In genomic region chr15:45027220-45027619, GRCh38 we compare ENCODE assay signal across 29 cellular contexts. TPM values are rescaled to one million over a fixed set of nuclear protein-coding genes. Genes with fewer than 3 reads are reported as not detected.
DNase-seq lines count a peak whose midpoint lies in the region; ATAC-seq and TF ChIP-seq lines count a peak whose summit lies in the region.
"Had no signal": no experiment of that assay in that cellular context is flagged by ENCODE, and none has a peak within 500 bp of the region (broad histone marks: within the 10 kb centered on the region; RNA-seq: fewer than 3 reads in every experiment).

No MANE protein-coding gene starts in this region.

- TF ChIP-seq RAD21 in SK-N-SH (IDR thresholded peaks at IDR 0.05; ENCODE audit: low read length), result no peak

- no peak overlapping the region for H3K4me2 ChIP-seq in SK-N-SH
- H3K4me2 ChIP-seq: PC-9 had no signal

- intact Hi-C loops in right lobe of liver (cut with DNase I), result loop anchor here in 1 of 2 donors (10.0 kb wide), 1 partner anchor 172 kb away; no protein-coding TSS in a partner anchor
- intact Hi-C loops in lower leg skin (cut with DNase I; ENCODE audit: low total_unique reads), result no loop called here

- no peak overlapping the region for H2AFZ ChIP-seq in SK-N-SH (ENCODE audit: low read depth)
- H2AFZ ChIP-seq: PC-9 had no signal

- no peak for TF ChIP-seq POLR2A in right lobe of liver (IDR thresholded peaks at IDR 0.05)
- no peak for TF ChIP-seq POLR2A in lower leg skin (IDR thresholded peaks at IDR 0.05)

- H4K20me1 ChIP-seq in SK-N-SH (ENCODE audit: insufficient read depth), result no peaks in the 10 kb centered on the region

- no peaks in the 10 kb centered on the region for H3K27me3 Mint-ChIP-seq in brain
- H3K27me3 Mint-ChIP-seq: naive B cell, type B pancreatic cell had no signal

- no peaks in the 10 kb centered on the region for H3K79me2 ChIP-seq in SK-N-SH (ENCODE audit: insufficient read depth)

- H3K4me3 ChIP-seq in SK-N-SH (ENCODE audit: low read depth in 2 of 2, low read length in 1 of 2), result no peak overlapping the region
- H3K4me3 ChIP-seq in right lobe of liver, result peak overlapping the region in 1 of 3 donors; percentile 36
- H3K4me3 ChIP-seq in lower leg skin (ENCODE audit: low read depth, poor library complexity, severe bottlenecking), result no peak overlapping the region
- H3K4me3 ChIP-seq: left ventricle myocardium inferior, PC-9 had no signal

- POLR2A ChIA-PET in SK-N-SH (lab: Yijun Ruan, JAX), result no interaction called here

- H3K4me1 Mint-ChIP-seq in brain, result peaks cover 48% of the 10 kb centered on the region

- no peak for ATAC-seq in SK-N-SH treated with all-trans-retinoic acid at 6 μM for 48 hours
- no peak for ATAC-seq in right lobe of liver
- no peak for ATAC-seq in GM19395 (IDR thresholded peaks at IDR 0.05; ENCODE audit: unreplicated experiment)
- ATAC-seq: activated naive CD4-positive, alpha-beta T cell treated with anti-CD3 and anti-CD28 coated beads, Interleukin-2, amount 50 U/mL, for 72 hours had no signal

- H3K9me3 ChIP-seq in SK-N-SH (no peaks in the 10 kb centered on the region), right lobe of liver (no peaks in the 10 kb centered on the region)
- H3K9me3 ChIP-seq: left ventricle myocardium inferior had no signal

- DNase-seq in SK-N-SH (peak; percentile 41), right lobe of liver (no peak), lower leg skin (ENCODE audit: low spot score in 2 of 2) (no peak), T1000 (lab: John Stamatoyannopoulos, UW) (no peak)
- no peak for DNase-seq in activated T-cell treated with anti-CD3 and anti-CD28 coated beads, Interleukin-2, amount 50 U/mL, for 48 hours
- DNase-seq: 8988T; activated CD4-positive, alpha-beta T cell treated with anti-CD3 and anti-CD28 coated beads for 4 hours; activated CD8-positive, alpha-beta memory T cell treated with anti-CD3 and anti-CD28 coated beads for 24 hours; activated effector memory CD4-positive, alpha-beta T cell treated with Interleukin-2 at 50 U/mL for 16 hours; activated T-cell treated with anti-CD3 and anti-CD28 coated beads for 4 hours; amygdala; H9; KG1; left ventricle myocardium inferior; midbrain; MM.1S; naive B cell; NCI-H226; NCI-H526 treated with DMSO at 0.1 percent for 48 hours; nucleus accumbens; PC-9; Right ventricle myocardium superior; stimulated activated CD4-positive, alpha-beta T cell treated with anti-CD3 and anti-CD28 coated beads, Interleukin-4, amount 100 ng/mL, for 24 hours; WERI-Rb-1 had no signal

- TF ChIP-seq CTCF in SK-N-SH (IDR thresholded peaks at IDR 0.05), result no peak
- TF ChIP-seq CTCF in brain (conservative IDR thresholded peaks at IDR 0.05), result no peak
- no peak for TF ChIP-seq CTCF in right lobe of liver (IDR thresholded peaks at IDR 0.05)
- TF ChIP-seq CTCF in lower leg skin (IDR thresholded peaks at IDR 0.05), result no peak

- H3K36me3 Mint-ChIP-seq in brain, result peaks cover 57% of the 10 kb centered on the region

- H3K27ac Mint-ChIP-seq in brain, result peak overlapping the region in 3 of 5 experiments; percentile 53 to 77 (median 63)
- H3K27ac Mint-ChIP-seq: H9, type B pancreatic cell had no signal

- H3K9me2 ChIP-seq in SK-N-SH, result no peaks in the 10 kb centered on the region

- 89% methylated on average over 4 of the region's 4 CpGs for WGBS in SK-N-SH (ENCODE audit: low lambda C conversion rate)
- WGBS in right lobe of liver (ENCODE audit: insufficient coverage, low coverage, low lambda C conversion rate, missing lambda C conversion rate), result 66% methylated on average over 4 of the region's 4 CpGs
- WGBS in lower leg skin, 2 donors, result 89% methylated on average over 4 of the region's 4 CpGs

- H3K36me3 ChIP-seq in SK-N-SH (replicated peaks in 1 of 2; ENCODE audit: control insufficient read depth in 1 of 2, insufficient read depth in 2 of 2, low read length in 1 of 2), result peaks cover 0 to 4% of the 10 kb centered on the region in 2 experiments
- H3K36me3 ChIP-seq in right lobe of liver, result peaks cover 0 to 10% (median 0%) of the 10 kb centered on the region in 4 donors

- peaks cover 5 to 21% (median 9%) of the 10 kb centered on the region in 5 experiments for H3K9me3 Mint-ChIP-seq in brain
- H3K9me3 Mint-ChIP-seq: activated naive CD4-positive, alpha-beta T cell treated with anti-CD3 and anti-CD28 coated beads, Interleukin-2, amount 50 U/mL, for 72 hours; type B pancreatic cell had no signal

- H3K4me3 Mint-ChIP-seq in brain, result peak overlapping the region in 2 of 5 experiments; percentile 35 to 36
- H3K4me3 Mint-ChIP-seq: H9, type B pancreatic cell had no signal

- H3K27me3 ChIP-seq in SK-N-SH (ENCODE audit: insufficient read depth) (no peaks in the 10 kb centered on the region), right lobe of liver (no peaks in the 10 kb centered on the region)

- H3F3A ChIP-seq in SK-N-SH (replicated peaks; ENCODE audit: insufficient read depth), result no peaks in the 10 kb centered on the region

- CTCF ChIA-PET in SK-N-SH (lab: Yijun Ruan, JAX), result interaction anchor here (0.7 to 3.1 kb wide), 5 partner anchors 10 to 91 kb away, joined by 3 to 13 read pairs (median 5); no protein-coding TSS in a partner anchor

- H3K27ac ChIP-seq in SK-N-SH (ENCODE audit: low read depth in 2 of 2, low read length in 1 of 2) (peak overlapping the region in 1 of 2 experiments; percentile 74; a peak in 2 of 4 replicates), right lobe of liver (peak overlapping the region in 2 of 3 donors; percentile 17 to 50)
- H3K27ac ChIP-seq: left ventricle myocardium inferior, PC-9, WERI-Rb-1 had no signal

- H3K9ac ChIP-seq in SK-N-SH, result no peak overlapping the region

- TF ChIP-seq EP300 in SK-N-SH (IDR thresholded peaks at IDR 0.05; ENCODE audit: borderline replicate concordance in 1 of 2, low read depth in 1 of 2, low read length in 1 of 2), result peak in 1 of 2 experiments; percentile 39; a peak in 1 of 4 replicates

- H3K4me1 ChIP-seq in SK-N-SH (ENCODE audit: control insufficient read depth in 1 of 2, insufficient read depth in 2 of 2, low read depth in 1 of 2, low read length in 1 of 2) (peaks cover 0 to 33% of the 10 kb centered on the region in 2 experiments; a peak in 3 of 4 replicates), right lobe of liver (peaks cover 0 to 55% (median 8%) of the 10 kb centered on the region in 4 donors)

TF ChIP-seq in SK-N-SH, 30 proteins besides CTCF, POLR2A, EP300 and RAD21:
- TF ChIP-seq EZH2phosphoT487 (IDR thresholded peaks at IDR 0.05; ENCODE audit: borderline replicate concordance, low read depth) (no peak), FOXJ3 (CRISPR knock-in tag; IDR thresholded peaks at IDR 0.05) (no peak), ELF1 (IDR thresholded peaks at IDR 0.05) (no peak), GATA2 (CRISPR knock-in tag; IDR thresholded peaks at IDR 0.05) (peak; percentile 60)

TF ChIP-seq in SK-N-SH treated with all-trans-retinoic acid at 6 μM for 48 hours, 23 proteins besides CTCF, POLR2A, EP300 and RAD21 (continues in another document):
- TF ChIP-seq BACH2 (CRISPR knock-in tag; IDR thresholded peaks at IDR 0.05; ENCODE audit: borderline replicate concordance), result no peak
- TF ChIP-seq PPARA (CRISPR knock-in tag; IDR thresholded peaks at IDR 0.05; ENCODE audit: borderline replicate concordance), result no peak
- no peak for TF ChIP-seq SNAI2 (CRISPR knock-in tag; IDR thresholded peaks at IDR 0.05)
- no peak for TF ChIP-seq TSHZ2 (CRISPR knock-in tag; IDR thresholded peaks at IDR 0.05)
- no peak for TF ChIP-seq RARB (CRISPR knock-in tag; IDR thresholded peaks at IDR 0.05)
- TF ChIP-seq ZC3H10 (CRISPR knock-in tag; IDR thresholded peaks at IDR 0.05), result no peak
- no peak for TF ChIP-seq ZNF565 (CRISPR knock-in tag; conservative IDR thresholded peaks at IDR 0.05; ENCODE audit: low read depth)
- TF ChIP-seq ZNF8 (CRISPR knock-in tag; IDR thresholded peaks at IDR 0.05), result no peak
- no peak for TF ChIP-seq ISL1 (CRISPR knock-in tag; IDR thresholded peaks at IDR 0.05)
- no peak for TF ChIP-seq ARNTL (CRISPR knock-in tag; IDR thresholded peaks at IDR 0.05; ENCODE audit: borderline replicate concordance, low read depth)

RNA-seq across cellular contexts. Expression of gene SORD, which starts 4.2 kb away (rescaled TPM):
- polyA plus RNA-seq in SK-N-SH (2012; rRNA removed) (35.1 and 40.8 TPM in 2 replicates), brain (ENCODE audit: insufficient read depth, low read depth, low replicate concordance) (33.6 TPM)
- polyA plus RNA-seq in SK-N-SH (2012; cell fraction: cytosol; rRNA removed), result 24.6 and 29.7 TPM in 2 replicates
- 56.5 and 58.9 TPM in 2 replicates for polyA plus RNA-seq in SK-N-SH (2012; cell fraction: nucleus; rRNA removed)
- total RNA-seq in right lobe of liver (100 to 1,000 TPM in 5 of 6 experiments, 10 to 100 TPM in 1; 87.1 to 380 (median 236) TPM), lower leg skin (10 to 100 TPM; 54.3 to 87.9 (median 83.9) TPM)
